ENCODE assay signal across 1 cellular context in genomic region chr1:94416901-94417701, GRCh38.
TF ChIP-seq lines count a peak whose summit lies in the region.

No MANE protein-coding gene starts in this region.

TF ChIP-seq in liver, 16 proteins besides CTCF, POLR2A, EP300 and RAD21 (continued from another document):
- TF ChIP-seq, protein P1, sequence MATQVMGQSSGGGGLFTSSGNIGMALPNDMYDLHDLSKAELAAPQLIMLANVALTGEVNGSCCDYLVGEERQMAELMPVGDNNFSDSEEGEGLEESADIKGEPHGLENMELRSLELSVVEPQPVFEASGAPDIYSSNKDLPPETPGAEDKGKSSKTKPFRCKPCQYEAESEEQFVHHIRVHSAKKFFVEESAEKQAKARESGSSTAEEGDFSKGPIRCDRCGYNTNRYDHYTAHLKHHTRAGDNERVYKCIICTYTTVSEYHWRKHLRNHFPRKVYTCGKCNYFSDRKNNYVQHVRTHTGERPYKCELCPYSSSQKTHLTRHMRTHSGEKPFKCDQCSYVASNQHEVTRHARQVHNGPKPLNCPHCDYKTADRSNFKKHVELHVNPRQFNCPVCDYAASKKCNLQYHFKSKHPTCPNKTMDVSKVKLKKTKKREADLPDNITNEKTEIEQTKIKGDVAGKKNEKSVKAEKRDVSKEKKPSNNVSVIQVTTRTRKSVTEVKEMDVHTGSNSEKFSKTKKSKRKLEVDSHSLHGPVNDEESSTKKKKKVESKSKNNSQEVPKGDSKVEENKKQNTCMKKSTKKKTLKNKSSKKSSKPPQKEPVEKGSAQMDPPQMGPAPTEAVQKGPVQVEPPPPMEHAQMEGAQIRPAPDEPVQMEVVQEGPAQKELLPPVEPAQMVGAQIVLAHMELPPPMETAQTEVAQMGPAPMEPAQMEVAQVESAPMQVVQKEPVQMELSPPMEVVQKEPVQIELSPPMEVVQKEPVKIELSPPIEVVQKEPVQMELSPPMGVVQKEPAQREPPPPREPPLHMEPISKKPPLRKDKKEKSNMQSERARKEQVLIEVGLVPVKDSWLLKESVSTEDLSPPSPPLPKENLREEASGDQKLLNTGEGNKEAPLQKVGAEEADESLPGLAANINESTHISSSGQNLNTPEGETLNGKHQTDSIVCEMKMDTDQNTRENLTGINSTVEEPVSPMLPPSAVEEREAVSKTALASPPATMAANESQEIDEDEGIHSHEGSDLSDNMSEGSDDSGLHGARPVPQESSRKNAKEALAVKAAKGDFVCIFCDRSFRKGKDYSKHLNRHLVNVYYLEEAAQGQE (IDR thresholded peaks at IDR 0.05): no peak
